In genomic region chr14:74860899-74861733, GRCh38 we compare ENCODE assay signal across 8 cellular contexts. TPM values are rescaled to one million over a fixed set of nuclear protein-coding genes. Genes with fewer than 3 reads are reported as not detected.
A peak's percentile ranks its signal among the peaks of the same experiment; 100 is the strongest.
DNase-seq lines count a peak whose midpoint lies in the region; ATAC-seq and TF ChIP-seq lines count a peak whose summit lies in the region.

No MANE protein-coding gene starts in this region.

- DNase-seq in SIG-M5 treated with dmso at 0.1 percent for 504 hours (lab: John Stamatoyannopoulos, UW; ENCODE audit: unreplicated experiment) (peak; percentile 75), SIG-M5 (lab: John Stamatoyannopoulos, UW) (no peak), NCI-H1694 treated with DMSO at 0.1 percent for 48 hours (lab: John Stamatoyannopoulos, UW) (peak; percentile 92), T-helper 1 cell (peak; percentile 76 to 94 (median 80)), adrenal gland (peak; percentile 84 to 98 (median 92)), left cardiac atrium (peak; percentile 93), renal cortical epithelial cell (ENCODE audit: low read depth) (peak; percentile 66)

- no peaks in the 10 kb centered on the region for H3K9me3 ChIP-seq in adrenal gland (replicated peaks in 1 of 3)

- no peak overlapping the region for H3K27ac ChIP-seq in adrenal gland

- WGBS in adrenal gland, 4 donors = 23 to 29% (median 25%) methylated on average over 6 to 7 of the region's 7 CpGs

- H3K4me1 ChIP-seq in adrenal gland (replicated peaks in 1 of 2) = no peaks in the 10 kb centered on the region

- intact Hi-C loops in adrenal gland (cut with DNase I) = loop anchor here (5.0 kb wide), 2 partner anchors 46 to 226 kb away; no protein-coding TSS in a partner anchor
- intact Hi-C loops in left cardiac atrium (cut with DNase I) = loop anchor here in 1 of 2 donors (5.0 kb wide), 2 partner anchors 46 to 226 kb away; no protein-coding TSS in a partner anchor

- no peak for TF ChIP-seq POLR2A in adrenal gland (IDR thresholded peaks at IDR 0.05)

- no peaks in the 10 kb centered on the region for H3K36me3 ChIP-seq in adrenal gland (replicated peaks in 1 of 2)

- peak; percentile 78 to 88 (median 82) for TF ChIP-seq CTCF in adrenal gland (IDR thresholded peaks at IDR 0.05)

- H3K27me3 ChIP-seq in adrenal gland = no peaks in the 10 kb centered on the region

- H3K4me3 ChIP-seq in adrenal gland = no peak overlapping the region

- ATAC-seq in left cardiac atrium = peak; percentile 81 to 82
- no peak for ATAC-seq in HG02678 (IDR thresholded peaks at IDR 0.05; ENCODE audit: unreplicated experiment)

RNA-seq across cellular contexts. Expression of gene PROX2, which starts 14.8 kb away (rescaled TPM):
- not detected for total RNA-seq in adrenal gland
- under 1 TPM in 1 of 3 donors, not detected in 2; 0.08 TPM for polyA plus RNA-seq in adrenal gland
- total RNA-seq in left cardiac atrium = not detected
- not detected in 2 replicates for total RNA-seq in renal cortical epithelial cell

RNA-seq across cellular contexts. Expression of gene DLST, which starts 20.6 kb away (rescaled TPM):
- total RNA-seq in adrenal gland = 100 to 1,000 TPM; 128 to 205 (median 162) TPM
- 100 to 1,000 TPM in 1 of 3 donors, 10 to 100 TPM in 2; 42.0 to 137 (median 54.0) TPM for polyA plus RNA-seq in adrenal gland
- 100 to 1,000 TPM; 133 to 137 TPM for total RNA-seq in left cardiac atrium
- 76.4 and 126 TPM in 2 replicates for total RNA-seq in renal cortical epithelial cell
